In the genomic region with DNA sequence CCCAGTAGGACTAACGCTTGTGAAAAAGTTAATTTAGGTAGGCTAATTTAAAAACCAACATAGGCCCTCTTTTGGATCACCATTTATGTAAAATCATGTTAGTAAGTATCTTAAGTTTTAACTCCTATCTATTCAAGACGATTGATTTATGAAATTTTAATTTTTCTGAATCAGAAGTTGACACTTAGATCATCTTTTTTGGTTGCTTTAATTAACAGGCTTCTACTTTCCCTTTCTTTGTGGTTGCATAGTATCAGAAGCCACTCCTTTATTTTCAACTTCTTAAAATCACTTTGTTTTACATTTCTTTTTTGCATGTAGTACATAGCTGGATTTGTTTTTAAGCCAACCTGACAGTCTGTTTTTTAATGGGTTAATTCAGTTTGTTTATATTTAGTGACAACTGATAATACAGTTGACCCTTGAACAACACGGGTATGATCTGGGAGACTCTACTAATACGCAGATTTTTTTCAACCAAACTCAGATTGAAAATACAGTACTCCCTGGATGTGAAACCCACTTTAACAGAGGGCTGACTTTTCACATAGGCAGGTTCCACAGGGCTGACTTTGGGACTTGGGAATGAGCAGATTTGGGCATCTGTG, we compare ENCODE assay signal across 11 cellular contexts.
"Had no signal": no experiment of that assay in that cellular context is flagged by ENCODE, and none has a peak within 500 bp of the region (broad histone marks: within the 10 kb centered on the region; RNA-seq: fewer than 3 reads in every experiment).

No MANE protein-coding gene starts in this region.

- H3K9me3 Mint-ChIP-seq: GM23338, H9, HFFc6 had no signal

- H3K27ac ChIP-seq: GM23248 had no signal

- H3K27ac Mint-ChIP-seq: GM23338, H9, HFFc6 had no signal

- DNase-seq: GM23248, GOT3, H7, H9, HCEC 1CT, HFFc6 had no signal

- H2AFZ ChIP-seq: GM23248, GM23338 had no signal

- H3K4me2 ChIP-seq: GM23338 had no signal

- H3K4me1 ChIP-seq: HAP-1 had no signal

- H3K4me3 Mint-ChIP-seq: GM23338, H9, HFFc6 had no signal

- FAIRE-seq: H1, H54 had no signal

- H3K36me3 ChIP-seq: HAP-1 had no signal

- H3K9ac ChIP-seq: GM23248 had no signal

- ATAC-seq: GM23338, HCT116 had no signal

- H3K9me3 ChIP-seq: HAP-1 had no signal

- H3K4me3 ChIP-seq: GM23248, GM23338, HAP-1 had no signal
